ENCODE assay signal across 1 cellular context in the genomic region with DNA sequence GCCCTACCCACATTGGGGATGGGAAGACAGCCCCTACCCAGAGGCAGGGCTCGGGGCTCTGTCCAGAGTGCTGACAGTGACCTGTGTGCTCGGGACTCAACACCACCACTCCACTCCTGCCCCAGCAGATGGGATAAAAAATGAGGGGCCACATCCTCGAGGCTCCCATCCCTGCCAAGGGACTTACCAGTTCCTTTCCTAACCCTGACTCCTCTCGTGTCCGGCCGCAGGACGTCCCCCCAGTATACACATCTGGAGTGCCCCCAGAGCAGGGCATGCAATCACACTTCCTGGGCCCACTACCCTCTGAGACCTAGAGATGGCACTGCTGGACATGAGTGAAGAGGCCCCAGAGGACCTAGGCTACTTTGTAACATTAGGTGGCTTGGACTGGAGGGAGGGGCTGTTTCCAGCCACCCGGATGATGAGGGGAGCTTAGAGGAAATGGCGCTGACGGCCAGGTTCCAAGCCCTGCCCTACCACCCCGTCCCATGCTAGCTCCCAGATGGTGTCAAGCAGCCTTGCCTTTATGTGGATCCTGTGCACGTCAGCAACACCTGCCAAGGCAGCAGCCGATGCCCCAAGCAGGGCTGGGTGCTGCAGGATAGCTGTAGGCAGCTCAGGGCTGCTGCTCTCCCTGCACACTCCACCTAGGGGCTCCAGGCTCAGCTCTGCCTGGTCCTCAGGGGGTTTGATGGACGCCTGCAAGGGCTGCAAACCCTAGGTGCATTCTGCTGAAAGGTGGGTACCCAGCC.
A peak's percentile ranks its signal among the peaks of the same experiment; 100 is the strongest.
TF ChIP-seq lines count a peak whose summit lies in the region.

No MANE protein-coding gene starts in this region.

TF ChIP-seq in K562, 482 proteins besides CTCF, POLR2A, EP300 and RAD21 (continued from another document and continues in another):
- TF ChIP-seq, protein P1, sequence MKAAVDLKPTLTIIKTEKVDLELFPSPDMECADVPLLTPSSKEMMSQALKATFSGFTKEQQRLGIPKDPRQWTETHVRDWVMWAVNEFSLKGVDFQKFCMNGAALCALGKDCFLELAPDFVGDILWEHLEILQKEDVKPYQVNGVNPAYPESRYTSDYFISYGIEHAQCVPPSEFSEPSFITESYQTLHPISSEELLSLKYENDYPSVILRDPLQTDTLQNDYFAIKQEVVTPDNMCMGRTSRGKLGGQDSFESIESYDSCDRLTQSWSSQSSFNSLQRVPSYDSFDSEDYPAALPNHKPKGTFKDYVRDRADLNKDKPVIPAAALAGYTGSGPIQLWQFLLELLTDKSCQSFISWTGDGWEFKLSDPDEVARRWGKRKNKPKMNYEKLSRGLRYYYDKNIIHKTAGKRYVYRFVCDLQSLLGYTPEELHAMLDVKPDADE (conservative IDR thresholded peaks at IDR 0.05; ENCODE audit: control insufficient read depth, low read depth, low read length) = no peak
- TF ChIP-seq ZNF134 (CRISPR knock-in tag; conservative IDR thresholded peaks at IDR 0.05) (no peak), XRCC3 (IDR thresholded peaks at IDR 0.05) (no peak), GABPA (tag; conservative IDR thresholded peaks at IDR 0.05; ENCODE audit: low read depth) (no peak), ILF3 (IDR thresholded peaks at IDR 0.05; ENCODE audit: borderline replicate concordance) (no peak), NONO (IDR thresholded peaks at IDR 0.05; ENCODE audit: low read depth in 2 of 2, low read length in 1 of 2) (no peak; a peak in 1 of 4 replicates), DACH1 (IDR thresholded peaks at IDR 0.05; ENCODE audit: partially characterized antibody) (no peak), RHOXF2B (CRISPR knock-in tag; conservative IDR thresholded peaks at IDR 0.05) (no peak), BRD4 (IDR thresholded peaks at IDR 0.05) (no peak), SNRNP70 (optimal IDR thresholded peaks at IDR 0.05; ENCODE audit: low read depth, low read length) (peak; percentile 52), ZNF780A (CRISPR knock-in tag; IDR thresholded peaks at IDR 0.05) (0 out of 2 replicates have a peak, but pooled peaks have one; percentile 67), BACH1 (tag; IDR thresholded peaks at IDR 0.05) (no peak), ZSCAN32 (CRISPR knock-in tag; IDR thresholded peaks at IDR 0.05) (no peak), CSDE1 (IDR thresholded peaks at IDR 0.05) (no peak), U2AF1 (optimal IDR thresholded peaks at IDR 0.05; ENCODE audit: low read depth, low read length) (no peak), ZNF408 (CRISPR knock-in tag; IDR thresholded peaks at IDR 0.05; ENCODE audit: low read depth) (no peak), POLR3A (IDR thresholded peaks at IDR 0.05; ENCODE audit: borderline replicate concordance, extremely low read depth, insufficient read depth, insufficient read length) (no peak), ZSCAN29 (IDR thresholded peaks at IDR 0.05) (no peak), HMG20A (CRISPR knock-in tag; conservative IDR thresholded peaks at IDR 0.05) (no peak), NEUROD1 (IDR thresholded peaks at IDR 0.05; ENCODE audit: borderline replicate concordance, low read depth, low read length, partially characterized antibody) (no peak), ZNF507 (tag; conservative IDR thresholded peaks at IDR 0.05) (no peak), ZNF217 (CRISPR knock-in tag; IDR thresholded peaks at IDR 0.05) (no peak), JUNB (CRISPR knock-in tag; conservative IDR thresholded peaks at IDR 0.05) (0 out of 2 replicates have a peak, but pooled peaks have one; percentile 20), ZNF143 (CRISPR knock-in tag; IDR thresholded peaks at IDR 0.05) (no peak), ESRRB (CRISPR knock-in tag; IDR thresholded peaks at IDR 0.05; ENCODE audit: borderline replicate concordance) (no peak; the same call in 1 of the 2 replicates), ELF1 (tag; IDR thresholded peaks at IDR 0.05) (no peak), SMAD2 (IDR thresholded peaks at IDR 0.05; ENCODE audit: low read depth, low read length) (no peak), FUS (optimal IDR thresholded peaks at IDR 0.05; ENCODE audit: low read depth, low read length) (no peak), SIN3B (IDR thresholded peaks at IDR 0.05; ENCODE audit: low read depth) (no peak)
- TF ChIP-seq, protein P2, sequence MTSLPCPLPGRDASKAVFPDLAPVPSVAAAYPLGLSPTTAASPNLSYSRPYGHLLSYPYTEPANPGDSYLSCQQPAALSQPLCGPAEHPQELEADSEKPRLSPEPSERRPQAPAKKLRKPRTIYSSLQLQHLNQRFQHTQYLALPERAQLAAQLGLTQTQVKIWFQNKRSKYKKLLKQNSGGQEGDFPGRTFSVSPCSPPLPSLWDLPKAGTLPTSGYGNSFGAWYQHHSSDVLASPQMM (CRISPR knock-in tag; IDR thresholded peaks at IDR 0.05) = no peak
- TF ChIP-seq, protein P3, sequence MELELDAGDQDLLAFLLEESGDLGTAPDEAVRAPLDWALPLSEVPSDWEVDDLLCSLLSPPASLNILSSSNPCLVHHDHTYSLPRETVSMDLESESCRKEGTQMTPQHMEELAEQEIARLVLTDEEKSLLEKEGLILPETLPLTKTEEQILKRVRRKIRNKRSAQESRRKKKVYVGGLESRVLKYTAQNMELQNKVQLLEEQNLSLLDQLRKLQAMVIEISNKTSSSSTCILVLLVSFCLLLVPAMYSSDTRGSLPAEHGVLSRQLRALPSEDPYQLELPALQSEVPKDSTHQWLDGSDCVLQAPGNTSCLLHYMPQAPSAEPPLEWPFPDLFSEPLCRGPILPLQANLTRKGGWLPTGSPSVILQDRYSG (tag; conservative IDR thresholded peaks at IDR 0.05; ENCODE audit: low read depth) = no peak
- TF ChIP-seq, protein P4, sequence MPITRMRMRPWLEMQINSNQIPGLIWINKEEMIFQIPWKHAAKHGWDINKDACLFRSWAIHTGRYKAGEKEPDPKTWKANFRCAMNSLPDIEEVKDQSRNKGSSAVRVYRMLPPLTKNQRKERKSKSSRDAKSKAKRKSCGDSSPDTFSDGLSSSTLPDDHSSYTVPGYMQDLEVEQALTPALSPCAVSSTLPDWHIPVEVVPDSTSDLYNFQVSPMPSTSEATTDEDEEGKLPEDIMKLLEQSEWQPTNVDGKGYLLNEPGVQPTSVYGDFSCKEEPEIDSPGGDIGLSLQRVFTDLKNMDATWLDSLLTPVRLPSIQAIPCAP (CRISPR knock-in tag; IDR thresholded peaks at IDR 0.05; ENCODE audit: borderline replicate concordance) = 0 out of 2 replicates have a peak, but pooled peaks have one; percentile 51
- TF ChIP-seq, protein P5, sequence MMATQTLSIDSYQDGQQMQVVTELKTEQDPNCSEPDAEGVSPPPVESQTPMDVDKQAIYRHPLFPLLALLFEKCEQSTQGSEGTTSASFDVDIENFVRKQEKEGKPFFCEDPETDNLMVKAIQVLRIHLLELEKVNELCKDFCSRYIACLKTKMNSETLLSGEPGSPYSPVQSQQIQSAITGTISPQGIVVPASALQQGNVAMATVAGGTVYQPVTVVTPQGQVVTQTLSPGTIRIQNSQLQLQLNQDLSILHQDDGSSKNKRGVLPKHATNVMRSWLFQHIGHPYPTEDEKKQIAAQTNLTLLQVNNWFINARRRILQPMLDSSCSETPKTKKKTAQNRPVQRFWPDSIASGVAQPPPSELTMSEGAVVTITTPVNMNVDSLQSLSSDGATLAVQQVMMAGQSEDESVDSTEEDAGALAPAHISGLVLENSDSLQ (IDR thresholded peaks at IDR 0.05) = peak; percentile 32; the same call in 1 of the 2 replicates
- TF ChIP-seq, protein P6, sequence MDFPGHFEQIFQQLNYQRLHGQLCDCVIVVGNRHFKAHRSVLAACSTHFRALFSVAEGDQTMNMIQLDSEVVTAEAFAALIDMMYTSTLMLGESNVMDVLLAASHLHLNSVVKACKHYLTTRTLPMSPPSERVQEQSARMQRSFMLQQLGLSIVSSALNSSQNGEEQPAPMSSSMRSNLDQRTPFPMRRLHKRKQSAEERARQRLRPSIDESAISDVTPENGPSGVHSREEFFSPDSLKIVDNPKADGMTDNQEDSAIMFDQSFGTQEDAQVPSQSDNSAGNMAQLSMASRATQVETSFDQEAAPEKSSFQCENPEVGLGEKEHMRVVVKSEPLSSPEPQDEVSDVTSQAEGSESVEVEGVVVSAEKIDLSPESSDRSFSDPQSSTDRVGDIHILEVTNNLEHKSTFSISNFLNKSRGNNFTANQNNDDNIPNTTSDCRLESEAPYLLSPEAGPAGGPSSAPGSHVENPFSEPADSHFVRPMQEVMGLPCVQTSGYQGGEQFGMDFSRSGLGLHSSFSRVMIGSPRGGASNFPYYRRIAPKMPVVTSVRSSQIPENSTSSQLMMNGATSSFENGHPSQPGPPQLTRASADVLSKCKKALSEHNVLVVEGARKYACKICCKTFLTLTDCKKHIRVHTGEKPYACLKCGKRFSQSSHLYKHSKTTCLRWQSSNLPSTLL (IDR thresholded peaks at IDR 0.05) = no peak
- TF ChIP-seq, protein P7, sequence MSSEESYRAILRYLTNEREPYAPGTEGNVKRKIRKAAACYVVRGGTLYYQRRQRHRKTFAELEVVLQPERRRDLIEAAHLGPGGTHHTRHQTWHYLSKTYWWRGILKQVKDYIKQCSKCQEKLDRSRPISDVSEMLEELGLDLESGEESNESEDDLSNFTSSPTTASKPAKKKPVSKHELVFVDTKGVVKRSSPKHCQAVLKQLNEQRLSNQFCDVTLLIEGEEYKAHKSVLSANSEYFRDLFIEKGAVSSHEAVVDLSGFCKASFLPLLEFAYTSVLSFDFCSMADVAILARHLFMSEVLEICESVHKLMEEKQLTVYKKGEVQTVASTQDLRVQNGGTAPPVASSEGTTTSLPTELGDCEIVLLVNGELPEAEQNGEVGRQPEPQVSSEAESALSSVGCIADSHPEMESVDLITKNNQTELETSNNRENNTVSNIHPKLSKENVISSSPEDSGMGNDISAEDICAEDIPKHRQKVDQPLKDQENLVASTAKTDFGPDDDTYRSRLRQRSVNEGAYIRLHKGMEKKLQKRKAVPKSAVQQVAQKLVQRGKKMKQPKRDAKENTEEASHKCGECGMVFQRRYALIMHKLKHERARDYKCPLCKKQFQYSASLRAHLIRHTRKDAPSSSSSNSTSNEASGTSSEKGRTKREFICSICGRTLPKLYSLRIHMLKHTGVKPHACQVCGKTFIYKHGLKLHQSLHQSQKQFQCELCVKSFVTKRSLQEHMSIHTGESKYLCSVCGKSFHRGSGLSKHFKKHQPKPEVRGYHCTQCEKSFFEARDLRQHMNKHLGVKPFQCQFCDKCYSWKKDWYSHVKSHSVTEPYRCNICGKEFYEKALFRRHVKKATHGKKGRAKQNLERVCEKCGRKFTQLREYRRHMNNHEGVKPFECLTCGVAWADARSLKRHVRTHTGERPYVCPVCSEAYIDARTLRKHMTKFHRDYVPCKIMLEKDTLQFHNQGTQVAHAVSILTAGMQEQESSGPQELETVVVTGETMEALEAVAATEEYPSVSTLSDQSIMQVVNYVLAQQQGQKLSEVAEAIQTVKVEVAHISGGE (CRISPR knock-in tag; IDR thresholded peaks at IDR 0.05) = no peak
- TF ChIP-seq, protein P8, sequence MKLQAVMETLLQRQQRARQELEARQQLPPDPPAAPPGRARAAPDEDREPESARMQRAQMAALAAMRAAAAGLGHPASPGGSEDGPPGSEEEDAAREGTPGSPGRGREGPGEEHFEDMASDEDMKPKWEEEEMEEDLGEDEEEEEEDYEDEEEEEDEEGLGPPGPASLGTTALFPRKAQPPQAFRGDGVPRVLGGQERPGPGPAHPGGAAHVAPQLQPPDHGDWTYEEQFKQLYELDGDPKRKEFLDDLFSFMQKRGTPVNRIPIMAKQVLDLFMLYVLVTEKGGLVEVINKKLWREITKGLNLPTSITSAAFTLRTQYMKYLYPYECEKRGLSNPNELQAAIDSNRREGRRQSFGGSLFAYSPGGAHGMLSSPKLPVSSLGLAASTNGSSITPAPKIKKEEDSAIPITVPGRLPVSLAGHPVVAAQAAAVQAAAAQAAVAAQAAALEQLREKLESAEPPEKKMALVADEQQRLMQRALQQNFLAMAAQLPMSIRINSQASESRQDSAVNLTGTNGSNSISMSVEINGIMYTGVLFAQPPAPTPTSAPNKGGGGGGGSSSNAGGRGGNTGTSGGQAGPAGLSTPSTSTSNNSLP (IDR thresholded peaks at IDR 0.05; ENCODE audit: borderline replicate concordance, low read depth, low read length) = no peak
- TF ChIP-seq, protein P9, sequence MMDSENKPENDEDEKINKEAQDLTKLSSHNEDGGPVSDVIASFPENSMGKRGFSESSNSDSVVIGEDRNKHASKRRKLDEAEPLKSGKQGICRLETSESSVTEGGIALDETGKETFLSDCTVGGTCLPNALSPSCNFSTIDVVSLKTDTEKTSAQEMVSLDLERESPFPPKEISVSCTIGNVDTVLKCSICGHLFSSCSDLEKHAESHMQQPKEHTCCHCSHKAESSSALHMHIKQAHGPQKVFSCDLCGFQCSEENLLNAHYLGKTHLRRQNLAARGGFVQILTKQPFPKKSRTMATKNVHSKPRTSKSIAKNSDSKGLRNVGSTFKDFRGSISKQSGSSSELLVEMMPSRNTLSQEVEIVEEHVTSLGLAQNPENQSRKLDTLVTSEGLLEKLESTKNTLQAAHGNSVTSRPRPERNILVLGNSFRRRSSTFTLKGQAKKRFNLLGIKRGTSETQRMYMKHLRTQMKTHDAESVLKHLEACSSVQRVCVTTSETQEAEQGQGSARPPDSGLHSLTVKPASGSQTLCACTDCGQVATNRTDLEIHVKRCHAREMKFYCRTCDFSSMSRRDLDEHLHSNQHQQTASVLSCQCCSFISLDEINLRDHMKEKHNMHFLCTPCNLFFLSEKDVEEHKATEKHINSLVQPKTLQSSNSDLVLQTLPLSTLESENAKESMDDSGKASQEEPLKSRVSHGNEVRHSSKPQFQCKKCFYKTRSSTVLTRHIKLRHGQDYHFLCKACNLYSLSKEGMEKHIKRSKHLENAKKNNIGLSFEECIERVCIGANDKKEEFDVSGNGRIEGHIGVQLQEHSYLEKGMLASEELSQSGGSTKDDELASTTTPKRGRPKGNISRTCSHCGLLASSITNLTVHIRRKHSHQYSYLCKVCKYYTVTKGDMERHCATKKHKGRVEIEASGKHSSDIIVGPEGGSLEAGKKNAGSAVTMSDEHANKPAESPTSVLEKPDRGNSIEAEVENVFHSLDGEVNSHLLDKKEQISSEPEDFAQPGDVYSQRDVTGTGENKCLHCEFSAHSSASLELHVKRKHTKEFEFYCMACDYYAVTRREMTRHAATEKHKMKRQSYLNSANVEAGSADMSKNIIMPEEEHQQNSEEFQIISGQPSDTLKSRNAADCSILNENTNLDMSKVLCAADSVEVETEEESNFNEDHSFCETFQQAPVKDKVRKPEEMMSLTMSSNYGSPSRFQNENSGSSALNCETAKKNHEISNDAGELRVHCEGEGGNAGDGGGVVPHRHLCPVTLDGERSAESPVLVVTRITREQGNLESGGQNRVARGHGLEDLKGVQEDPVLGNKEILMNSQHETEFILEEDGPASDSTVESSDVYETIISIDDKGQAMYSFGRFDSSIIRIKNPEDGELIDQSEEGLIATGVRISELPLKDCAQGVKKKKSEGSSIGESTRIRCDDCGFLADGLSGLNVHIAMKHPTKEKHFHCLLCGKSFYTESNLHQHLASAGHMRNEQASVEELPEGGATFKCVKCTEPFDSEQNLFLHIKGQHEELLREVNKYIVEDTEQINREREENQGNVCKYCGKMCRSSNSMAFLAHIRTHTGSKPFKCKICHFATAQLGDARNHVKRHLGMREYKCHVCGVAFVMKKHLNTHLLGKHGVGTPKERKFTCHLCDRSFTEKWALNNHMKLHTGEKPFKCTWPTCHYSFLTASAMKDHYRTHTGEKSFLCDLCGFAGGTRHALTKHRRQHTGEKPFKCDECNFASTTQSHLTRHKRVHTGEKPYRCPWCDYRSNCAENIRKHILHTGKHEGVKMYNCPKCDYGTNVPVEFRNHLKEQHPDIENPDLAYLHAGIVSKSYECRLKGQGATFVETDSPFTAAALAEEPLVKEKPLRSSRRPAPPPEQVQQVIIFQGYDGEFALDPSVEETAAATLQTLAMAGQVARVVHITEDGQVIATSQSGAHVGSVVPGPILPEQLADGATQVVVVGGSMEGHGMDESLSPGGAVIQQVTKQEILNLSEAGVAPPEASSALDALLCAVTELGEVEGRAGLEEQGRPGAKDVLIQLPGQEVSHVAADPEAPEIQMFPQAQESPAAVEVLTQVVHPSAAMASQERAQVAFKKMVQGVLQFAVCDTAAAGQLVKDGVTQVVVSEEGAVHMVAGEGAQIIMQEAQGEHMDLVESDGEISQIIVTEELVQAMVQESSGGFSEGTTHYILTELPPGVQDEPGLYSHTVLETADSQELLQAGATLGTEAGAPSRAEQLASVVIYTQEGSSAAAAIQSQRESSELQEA (IDR thresholded peaks at IDR 0.05; ENCODE audit: low read depth) = no peak
